In genomic region chr10:97737770-97738265, GRCh38 we compare ENCODE assay signal across 8 cellular contexts. TPM values are rescaled to one million over a fixed set of nuclear protein-coding genes. Genes with fewer than 3 reads are reported as not detected.
DNase-seq lines count a peak whose midpoint lies in the region; ATAC-seq and TF ChIP-seq lines count a peak whose summit lies in the region.

No MANE protein-coding gene starts in this region.

- H3K27ac ChIP-seq in BLaER1 = peak overlapping the region; percentile 96
- H3K27ac ChIP-seq in SJSA1 = no peak overlapping the region

- H4K20me1 ChIP-seq in BLaER1 = peaks cover 51% of the 10 kb centered on the region

- DNase-seq in SJSA1 (ENCODE audit: low read depth in 1 of 2, low spot score in 2 of 2) (no peak), glutamatergic neuron (no peak), DMS 273 (lab: John Stamatoyannopoulos, UW; ENCODE audit: unreplicated experiment) (no peak), NCI-H774 (lab: John Stamatoyannopoulos, UW) (no peak), hippocampal formation (lab: John Stamatoyannopoulos, UW) (no peak)

- H3K4me3 ChIP-seq in BLaER1 = peak overlapping the region; percentile 99
- peak overlapping the region; percentile 90 for H3K4me3 ChIP-seq in SJSA1

- H3K27ac Mint-ChIP-seq in glutamatergic neuron (ENCODE audit: unreplicated experiment) = peak overlapping the region; percentile 30
- H3K27ac Mint-ChIP-seq in stimulated activated memory B cell treated with anti-CD40 and anti-IgM and Interleukin-4, amounts not matched to agents 10 μg/mL and 1 μg/mL and 100 μg/mL, for 72 hours = peak overlapping the region; percentile 88

- H3K4me2 ChIP-seq in BLaER1 = peak overlapping the region; percentile 91

- H3K9me3 ChIP-seq in BLaER1 (peaks cover 4% of the 10 kb centered on the region; the same call in 1 of the 2 replicates), SJSA1 (replicated peaks) (no peaks in the 10 kb centered on the region)

- H3K27me3 Mint-ChIP-seq in glutamatergic neuron (ENCODE audit: unreplicated experiment) = peaks cover 10% of the 10 kb centered on the region
- H3K27me3 Mint-ChIP-seq in stimulated activated memory B cell treated with anti-CD40 and anti-IgM and Interleukin-4, amounts not matched to agents 10 μg/mL and 1 μg/mL and 100 μg/mL, for 72 hours = no peaks in the 10 kb centered on the region

- peaks cover 15% of the 10 kb centered on the region for H3K36me3 ChIP-seq in BLaER1
- peaks cover 37% of the 10 kb centered on the region for H3K36me3 ChIP-seq in SJSA1

- ATAC-seq in GM21619 (IDR thresholded peaks at IDR 0.05; ENCODE audit: unreplicated experiment) = peak; percentile 9
- ATAC-seq in stimulated activated memory B cell treated with anti-CD40 and anti-IgM and Interleukin-4, amounts not matched to agents 10 μg/mL and 1 μg/mL and 100 μg/mL, for 72 hours = no peak

- H3K4me3 Mint-ChIP-seq in glutamatergic neuron (ENCODE audit: unreplicated experiment) = peak overlapping the region; percentile 96
- peak overlapping the region; percentile 88 for H3K4me3 Mint-ChIP-seq in stimulated activated memory B cell treated with anti-CD40 and anti-IgM and Interleukin-4, amounts not matched to agents 10 μg/mL and 1 μg/mL and 100 μg/mL, for 72 hours

- peaks cover 8% of the 10 kb centered on the region for H3K9me3 Mint-ChIP-seq in glutamatergic neuron (ENCODE audit: unreplicated experiment)
- peaks cover 2% of the 10 kb centered on the region for H3K9me3 Mint-ChIP-seq in stimulated activated memory B cell treated with anti-CD40 and anti-IgM and Interleukin-4, amounts not matched to agents 10 μg/mL and 1 μg/mL and 100 μg/mL, for 72 hours

- H3K27me3 ChIP-seq in BLaER1 = no peaks in the 10 kb centered on the region
- H3K27me3 ChIP-seq in SJSA1 (replicated peaks) = no peaks in the 10 kb centered on the region

- no peak for TF ChIP-seq CTCF in glutamatergic neuron (IDR thresholded peaks at IDR 0.05; ENCODE audit: partially characterized antibody, unreplicated experiment)

- H3K9ac ChIP-seq in BLaER1 = peak overlapping the region; percentile 97

- peaks cover 9% of the 10 kb centered on the region for H3K36me3 Mint-ChIP-seq in glutamatergic neuron (ENCODE audit: unreplicated experiment)
- H3K36me3 Mint-ChIP-seq in stimulated activated memory B cell treated with anti-CD40 and anti-IgM and Interleukin-4, amounts not matched to agents 10 μg/mL and 1 μg/mL and 100 μg/mL, for 72 hours = peaks cover 25% of the 10 kb centered on the region

- peaks cover 7% of the 10 kb centered on the region for H3K4me1 Mint-ChIP-seq in glutamatergic neuron (ENCODE audit: low read depth, unreplicated experiment)
- peaks cover 54% of the 10 kb centered on the region for H3K4me1 Mint-ChIP-seq in stimulated activated memory B cell treated with anti-CD40 and anti-IgM and Interleukin-4, amounts not matched to agents 10 μg/mL and 1 μg/mL and 100 μg/mL, for 72 hours

- H3K4me1 ChIP-seq in BLaER1 = peaks cover 63% of the 10 kb centered on the region
- peaks cover 17% of the 10 kb centered on the region for H3K4me1 ChIP-seq in SJSA1 (replicated peaks)

RNA-seq across cellular contexts. Expression of gene ZFYVE27, which starts 0.9 kb away (rescaled TPM):
- 20.8 and 20.9 TPM in 2 replicates for total RNA-seq in SJSA1 (2014; rRNA removed; shearing (Covaris generic))
- total RNA-seq in glutamatergic neuron (ENCODE audit: unreplicated experiment) = 48.5 TPM

RNA-seq across cellular contexts. Expression of gene MARVELD1, which starts 24.3 kb away (rescaled TPM):
- 30.7 and 36.5 TPM in 2 replicates for total RNA-seq in SJSA1 (2014; rRNA removed; shearing (Covaris generic))
- 12.2 TPM for total RNA-seq in glutamatergic neuron (ENCODE audit: unreplicated experiment)

RNA-seq across cellular contexts. Expression of gene SFRP5, which starts 34.0 kb away (rescaled TPM):
- total RNA-seq in SJSA1 (2014; rRNA removed; shearing (Covaris generic)) = not detected in 2 replicates
- not detected for total RNA-seq in glutamatergic neuron (ENCODE audit: unreplicated experiment)

RNA-seq across cellular contexts. Expression of gene AVPI1, which starts 50.8 kb away (rescaled TPM):
- total RNA-seq in SJSA1 (2014; rRNA removed; shearing (Covaris generic)) = 4.3 and 8.6 TPM in 2 replicates
- total RNA-seq in glutamatergic neuron (ENCODE audit: unreplicated experiment) = 4.5 TPM
